ENCODE assay signal across 1 cellular context in the genomic region with DNA sequence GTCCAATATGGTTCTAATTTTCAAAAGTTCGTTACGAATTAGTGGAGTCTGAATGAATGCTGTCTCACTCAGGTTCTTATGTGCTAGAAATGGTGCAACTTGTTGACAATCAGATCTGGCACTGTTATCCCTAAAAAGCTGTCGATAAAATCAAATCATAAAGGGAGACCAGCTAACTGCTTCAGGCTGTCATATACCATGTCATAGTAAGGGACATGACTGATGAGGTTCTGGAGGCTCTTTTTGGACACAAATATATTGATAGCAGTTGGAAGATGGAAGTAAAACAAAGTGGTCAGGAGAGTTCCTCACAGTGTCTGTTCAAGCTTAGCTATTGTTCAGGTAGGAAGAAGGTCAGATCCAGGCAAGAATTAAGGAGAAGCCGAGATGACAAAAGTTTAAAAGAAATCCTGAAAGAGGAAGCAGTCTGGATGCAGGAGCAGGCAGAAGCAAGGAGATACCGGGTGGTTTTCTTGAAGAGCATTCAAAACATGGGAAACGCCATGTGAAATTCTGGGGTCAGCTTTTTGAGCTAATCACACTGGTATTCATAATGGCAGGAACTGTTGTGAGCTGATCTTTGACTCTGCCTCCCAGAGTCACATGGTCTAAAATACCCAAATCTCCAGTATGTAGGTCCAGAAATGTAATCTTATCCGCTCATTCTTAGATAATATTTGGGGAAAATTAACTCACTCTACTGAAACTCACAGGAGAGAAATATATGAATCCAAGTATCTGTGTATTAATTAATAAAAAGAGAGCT.
TF ChIP-seq lines count a peak whose summit lies in the region.

No MANE protein-coding gene starts in this region.

TF ChIP-seq in IMR-90, 13 proteins besides CTCF, POLR2A, EP300 and RAD21:
- TF ChIP-seq NFE2L2 (IDR thresholded peaks at IDR 0.05; ENCODE audit: low read depth, low read length): no peak
- TF ChIP-seq CHD1 (IDR thresholded peaks at IDR 0.05; ENCODE audit: low read depth, low read length): no peak
- no peak for TF ChIP-seq MAFK (IDR thresholded peaks at IDR 0.05; ENCODE audit: low read depth, low read length)
- TF ChIP-seq SMC3 (IDR thresholded peaks at IDR 0.05; ENCODE audit: low read depth, low read length): no peak
- TF ChIP-seq, protein P1, sequence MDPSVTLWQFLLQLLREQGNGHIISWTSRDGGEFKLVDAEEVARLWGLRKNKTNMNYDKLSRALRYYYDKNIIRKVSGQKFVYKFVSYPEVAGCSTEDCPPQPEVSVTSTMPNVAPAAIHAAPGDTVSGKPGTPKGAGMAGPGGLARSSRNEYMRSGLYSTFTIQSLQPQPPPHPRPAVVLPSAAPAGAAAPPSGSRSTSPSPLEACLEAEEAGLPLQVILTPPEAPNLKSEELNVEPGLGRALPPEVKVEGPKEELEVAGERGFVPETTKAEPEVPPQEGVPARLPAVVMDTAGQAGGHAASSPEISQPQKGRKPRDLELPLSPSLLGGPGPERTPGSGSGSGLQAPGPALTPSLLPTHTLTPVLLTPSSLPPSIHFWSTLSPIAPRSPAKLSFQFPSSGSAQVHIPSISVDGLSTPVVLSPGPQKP (IDR thresholded peaks at IDR 0.05; ENCODE audit: borderline replicate concordance, low read depth, low read length): no peak
- no peak for TF ChIP-seq BHLHE40 (IDR thresholded peaks at IDR 0.05; ENCODE audit: low read depth, low read length)
- no peak for TF ChIP-seq RCOR1 (IDR thresholded peaks at IDR 0.05; ENCODE audit: insufficient replicate concordance, low read length)
- no peak for TF ChIP-seq CEBPB (IDR thresholded peaks at IDR 0.05; ENCODE audit: low read depth, low read length)
- TF ChIP-seq RFX5 (IDR thresholded peaks at IDR 0.05; ENCODE audit: low read depth, low read length): no peak
- TF ChIP-seq FOS (IDR thresholded peaks at IDR 0.05; ENCODE audit: low read depth, low read length): no peak
- TF ChIP-seq, protein P2, sequence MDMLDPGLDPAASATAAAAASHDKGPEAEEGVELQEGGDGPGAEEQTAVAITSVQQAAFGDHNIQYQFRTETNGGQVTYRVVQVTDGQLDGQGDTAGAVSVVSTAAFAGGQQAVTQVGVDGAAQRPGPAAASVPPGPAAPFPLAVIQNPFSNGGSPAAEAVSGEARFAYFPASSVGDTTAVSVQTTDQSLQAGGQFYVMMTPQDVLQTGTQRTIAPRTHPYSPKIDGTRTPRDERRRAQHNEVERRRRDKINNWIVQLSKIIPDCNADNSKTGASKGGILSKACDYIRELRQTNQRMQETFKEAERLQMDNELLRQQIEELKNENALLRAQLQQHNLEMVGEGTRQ (IDR thresholded peaks at IDR 0.05; ENCODE audit: low read depth, low read length): no peak
- TF ChIP-seq MAZ (IDR thresholded peaks at IDR 0.05; ENCODE audit: borderline replicate concordance, low read depth, low read length): no peak
- no peak for TF ChIP-seq MXI1 (IDR thresholded peaks at IDR 0.05; ENCODE audit: borderline replicate concordance, low read depth, low read length)
TF ChIP-seq in IMR-90: peak in this region for 0.
